30 cellular contexts compared by ENCODE assay signal in the genomic region with DNA sequence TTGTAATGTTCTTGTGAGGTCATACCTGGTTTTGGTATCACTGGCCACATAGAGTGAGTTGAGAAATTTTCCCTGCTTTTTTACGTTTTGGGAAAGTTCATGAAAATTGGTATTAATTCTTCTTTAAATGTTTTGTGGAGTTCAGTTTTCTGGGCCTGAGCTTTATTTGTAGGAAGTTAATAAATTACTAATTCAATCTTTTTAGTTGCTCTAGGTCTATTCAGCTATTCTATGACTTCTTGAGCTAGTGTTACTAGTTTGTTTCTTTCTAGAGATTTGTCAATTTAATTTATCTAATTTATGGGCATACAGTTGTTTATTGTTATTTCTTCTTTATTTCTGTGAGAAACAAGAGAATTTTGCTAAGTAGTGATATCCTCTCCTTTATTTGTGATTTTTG. TPM values are rescaled to one million over a fixed set of nuclear protein-coding genes. Genes with fewer than 3 reads are reported as not detected.
"Had no signal": no experiment of that assay in that cellular context is flagged by ENCODE, and none has a peak within 500 bp of the region (broad histone marks: within the 10 kb centered on the region; RNA-seq: fewer than 3 reads in every experiment).

No MANE protein-coding gene starts in this region.

- H3K4me3 ChIP-seq: neural progenitor cell, ovary, psoas muscle, skin epidermis, smooth muscle cell, spleen, thoracic aorta, thyroid gland, tibial nerve, upper lobe of left lung, vagina had no signal

- H3K4me2 ChIP-seq: neural progenitor cell, smooth muscle cell had no signal

- H3K27ac ChIP-seq: neural progenitor cell, ovary, parathyroid adenoma, psoas muscle, skin epidermis, spleen, thoracic aorta, thyroid gland, tibial nerve, upper lobe of left lung, vagina had no signal

- H3K4me1 ChIP-seq: neural progenitor cell, parathyroid adenoma, psoas muscle, spleen, tibial nerve, upper lobe of left lung, vagina had no signal

- H3K36me3 ChIP-seq: ovary, thoracic aorta, tibial nerve, upper lobe of left lung, vagina had no signal

- ATAC-seq: natural killer cell; psoas muscle; right cardiac atrium; sciatic nerve; stimulated activated memory B cell treated with anti-CD40 and anti-IgM and Interleukin-4, amounts not matched to agents 10 μg/mL and 1 μg/mL and 100 μg/mL, for 72 hours; stimulated activated naive CD8-positive, alpha-beta T cell treated with anti-CD3 and anti-CD28 coated beads, Interleukin-15, amount 100 ng/mL, for 72 hours; stimulated activated naive CD8-positive, alpha-beta T cell treated with anti-CD3 and anti-CD28 coated beads, Interleukin-15, Interleukin-2, amounts not matched to agents 100 U/mL and 50 U/mL, for 24 hours had no signal

- H3K9me3 ChIP-seq: thyroid gland, tibial nerve, upper lobe of left lung, vagina had no signal

- FAIRE-seq: urothelium cell line had no signal

- H2AFZ ChIP-seq: neural progenitor cell, parathyroid adenoma had no signal

- DNase-seq: natural killer cell; occipital lobe; ovary; posterior cingulate gyrus; psoas muscle; right cardiac atrium; spleen; stimulated activated CD4-positive, alpha-beta T cell treated with anti-CD3 and anti-CD28 coated beads, Interleukin-12 subunit alpha, Interleukin-12 subunit beta, amount 100 ng/mL, for 4 hours; stimulated activated CD4-positive, alpha-beta T cell treated with anti-CD3 and anti-CD28 coated beads, Interleukin-1b, Interleukin-23, amount 100 ng/mL, for 48 hours; stimulated activated CD4-positive, alpha-beta T cell treated with anti-CD3 and anti-CD28 coated beads, Interleukin-4, amount 100 ng/mL, for 1 hour; stimulated activated CD4-positive, alpha-beta T cell treated with anti-CD3 and anti-CD28 coated beads, Interleukin-4, amount 100 ng/mL, for 4 hours; stimulated activated CD8-positive, alpha-beta memory T cell treated with anti-CD3 and anti-CD28 coated beads, Interleukin-4, amount 100 ng/mL, for 48 hours; stimulated activated naive CD4-positive, alpha-beta T cell; stimulated activated naive CD8-positive, alpha-beta T cell treated with anti-CD3 and anti-CD28 coated beads, Interleukin-15, amount 100 ng/mL, for 72 hours; stimulated activated naive CD8-positive, alpha-beta T cell treated with anti-CD3 and anti-CD28 coated beads, Interleukin-15, Interleukin-2, amounts not matched to agents 100 U/mL and 50 U/mL, for 24 hours; substantia nigra; thyroid gland; trophoblast cell; upper lobe of left lung had no signal

- H3K9ac ChIP-seq: neural progenitor cell, parathyroid adenoma had no signal

- H3K79me2 ChIP-seq: parathyroid adenoma had no signal

- H3K27me3 ChIP-seq: neural progenitor cell, ovary, spleen, thyroid gland, tibial nerve, upper lobe of left lung, vagina had no signal

RNA-seq across cellular contexts. Expression of a gene that starts 37.4 kb away (rescaled TPM):
- total RNA-seq: osteoblast had no signal
